10 cellular contexts compared by ENCODE assay signal in the genomic region with DNA sequence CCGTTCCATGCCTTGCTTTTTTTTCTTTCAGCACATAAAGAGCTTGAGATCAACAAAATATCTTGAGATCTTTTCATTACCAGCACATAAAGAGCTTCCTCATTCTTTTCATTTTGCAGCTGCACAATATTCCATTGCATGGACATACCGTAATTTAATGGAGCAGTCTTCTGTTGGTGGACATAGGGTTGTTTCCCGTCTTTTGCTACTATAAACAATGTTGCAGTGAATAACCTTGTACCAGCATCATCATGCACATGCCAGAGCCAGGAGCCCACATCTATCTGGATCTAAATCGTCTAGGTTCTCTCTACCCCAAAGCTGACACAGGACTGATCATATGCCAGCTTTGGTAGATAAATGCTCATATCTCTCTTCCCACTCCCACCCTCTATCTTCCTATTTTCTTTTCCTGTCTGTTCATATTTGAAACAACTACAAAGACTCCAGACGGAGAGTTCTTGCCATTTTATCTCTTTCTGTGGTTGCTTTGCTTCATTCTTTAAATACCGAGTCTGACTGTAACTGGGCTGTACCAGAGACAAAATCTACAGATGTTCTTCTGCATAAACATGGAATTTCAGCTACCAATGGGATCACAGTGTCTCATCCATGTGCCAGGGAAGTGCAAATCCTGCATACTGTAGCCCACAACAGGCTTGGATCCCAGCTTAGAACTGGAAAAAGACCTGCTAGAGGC. TPM values are rescaled to one million over a fixed set of nuclear protein-coding genes. Genes with fewer than 3 reads are reported as not detected.
DNase-seq lines count a peak whose midpoint lies in the region; ATAC-seq and TF ChIP-seq lines count a peak whose summit lies in the region.
"Had no signal": no experiment of that assay in that cellular context is flagged by ENCODE, and none has a peak within 500 bp of the region (broad histone marks: within the 10 kb centered on the region; RNA-seq: fewer than 3 reads in every experiment).

No MANE protein-coding gene starts in this region.

- H3K9me3 ChIP-seq in SK-N-SH (no peaks in the 10 kb centered on the region), skeletal muscle satellite cell (replicated peaks; ENCODE audit: low read length) (no peaks in the 10 kb centered on the region)

- no peak for TF ChIP-seq CTCF in GM10266 (IDR thresholded peaks at IDR 0.05; ENCODE audit: control insufficient read depth, insufficient read depth, low read depth, missing control alignments)
- TF ChIP-seq CTCF in SK-N-SH (IDR thresholded peaks at IDR 0.05): no peak

- POLR2A ChIA-PET in SK-N-SH (lab: Yijun Ruan, JAX): no interaction called here

- H3K9ac ChIP-seq in SK-N-SH (no peak overlapping the region), skeletal muscle satellite cell (ENCODE audit: low read depth, low read length) (peak overlapping the region; percentile 3)

- peaks cover 8% of the 10 kb centered on the region for H3F3A ChIP-seq in SK-N-SH (replicated peaks; ENCODE audit: insufficient read depth)

- H3K79me2 ChIP-seq in SK-N-SH (ENCODE audit: insufficient read depth): no peaks in the 10 kb centered on the region

- H3K4me3 ChIP-seq in SK-N-SH (ENCODE audit: low read depth in 2 of 2, low read length in 1 of 2) (no peak overlapping the region), skeletal muscle satellite cell (ENCODE audit: low read length) (peak overlapping the region; percentile 24)

- peak overlapping the region; percentile 29 to 47; a peak in 2 of 4 replicates for H3K27ac ChIP-seq in SK-N-SH (ENCODE audit: low read depth in 2 of 2, low read length in 1 of 2)

- H3K4me1 ChIP-seq in SK-N-SH (ENCODE audit: control insufficient read depth in 1 of 2, insufficient read depth in 2 of 2, low read depth in 1 of 2, low read length in 1 of 2): peaks cover 17 to 21% of the 10 kb centered on the region in 2 experiments; a peak in 3 of 4 replicates
- peaks cover 44% of the 10 kb centered on the region for H3K4me1 ChIP-seq in skeletal muscle satellite cell (ENCODE audit: control insufficient read depth, insufficient read depth, low read length)

- H3K36me3 ChIP-seq in SK-N-SH (replicated peaks in 1 of 2; ENCODE audit: control insufficient read depth in 1 of 2, insufficient read depth in 2 of 2, low read length in 1 of 2): no peaks in the 10 kb centered on the region
- no peaks in the 10 kb centered on the region for H3K36me3 ChIP-seq in skeletal muscle satellite cell (ENCODE audit: insufficient read depth, low read length)

- CTCF ChIA-PET in SK-N-SH (lab: Yijun Ruan, JAX): no interaction called here

- 68% methylated on average over 6 of the region's 6 CpGs for WGBS in SK-N-SH (ENCODE audit: low lambda C conversion rate)

- H3K4me2 ChIP-seq in SK-N-SH (no peak overlapping the region), skeletal muscle satellite cell (ENCODE audit: low read length) (peak overlapping the region; percentile 57)

- no peaks in the 10 kb centered on the region for H3K9me2 ChIP-seq in SK-N-SH

- no peak for TF ChIP-seq RAD21 in SK-N-SH (IDR thresholded peaks at IDR 0.05; ENCODE audit: low read length)

- no peak for ATAC-seq in GM19395 (IDR thresholded peaks at IDR 0.05; ENCODE audit: unreplicated experiment)
- ATAC-seq in HG03135 (IDR thresholded peaks at IDR 0.05; ENCODE audit: unreplicated experiment): no peak

- no peaks in the 10 kb centered on the region for H3K27me3 ChIP-seq in SK-N-SH (ENCODE audit: insufficient read depth)
- H3K27me3 ChIP-seq in skeletal muscle satellite cell (ENCODE audit: control insufficient read depth, insufficient read depth, low read length): no peaks in the 10 kb centered on the region

- TF ChIP-seq EP300 in SK-N-SH (IDR thresholded peaks at IDR 0.05; ENCODE audit: borderline replicate concordance in 1 of 2, low read depth in 1 of 2, low read length in 1 of 2): peak in 1 of 2 experiments; percentile 70; a peak in 1 of 4 replicates

- no peaks in the 10 kb centered on the region for H4K20me1 ChIP-seq in SK-N-SH (ENCODE audit: insufficient read depth)

- no peak overlapping the region for H2AFZ ChIP-seq in SK-N-SH (ENCODE audit: low read depth)

- DNase-seq in GM10266 (ENCODE audit: extremely low spot score) (peak; percentile 0), SK-N-SH (no peak), fibroblast of the conjunctiva (ENCODE audit: low read depth) (peak; percentile 37), MV-4-11 (lab: John Stamatoyannopoulos, UW) (no peak)
- DNase-seq: H7; NK-92 treated with Interleukin-12 subunit alpha and Interleukin-12 subunit beta, amount 100 ng/mL, for 24 hours; occipital lobe had no signal

TF ChIP-seq in SK-N-SH, 30 proteins besides CTCF, POLR2A, EP300 and RAD21 (continues in another document):
- TF ChIP-seq, protein P1, sequence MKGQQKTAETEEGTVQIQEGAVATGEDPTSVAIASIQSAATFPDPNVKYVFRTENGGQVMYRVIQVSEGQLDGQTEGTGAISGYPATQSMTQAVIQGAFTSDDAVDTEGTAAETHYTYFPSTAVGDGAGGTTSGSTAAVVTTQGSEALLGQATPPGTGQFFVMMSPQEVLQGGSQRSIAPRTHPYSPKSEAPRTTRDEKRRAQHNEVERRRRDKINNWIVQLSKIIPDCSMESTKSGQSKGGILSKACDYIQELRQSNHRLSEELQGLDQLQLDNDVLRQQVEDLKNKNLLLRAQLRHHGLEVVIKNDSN (IDR thresholded peaks at IDR 0.05; ENCODE audit: borderline replicate concordance, low read depth): no peak
- no peak for TF ChIP-seq YY1 (IDR thresholded peaks at IDR 0.05; ENCODE audit: low read depth)
- TF ChIP-seq SMC3 (IDR thresholded peaks at IDR 0.05; ENCODE audit: low read depth, low read length): no peak
- TF ChIP-seq SIN3A (IDR thresholded peaks at IDR 0.05; ENCODE audit: borderline replicate concordance, low read depth, low read length): no peak
- TF ChIP-seq, protein P2, sequence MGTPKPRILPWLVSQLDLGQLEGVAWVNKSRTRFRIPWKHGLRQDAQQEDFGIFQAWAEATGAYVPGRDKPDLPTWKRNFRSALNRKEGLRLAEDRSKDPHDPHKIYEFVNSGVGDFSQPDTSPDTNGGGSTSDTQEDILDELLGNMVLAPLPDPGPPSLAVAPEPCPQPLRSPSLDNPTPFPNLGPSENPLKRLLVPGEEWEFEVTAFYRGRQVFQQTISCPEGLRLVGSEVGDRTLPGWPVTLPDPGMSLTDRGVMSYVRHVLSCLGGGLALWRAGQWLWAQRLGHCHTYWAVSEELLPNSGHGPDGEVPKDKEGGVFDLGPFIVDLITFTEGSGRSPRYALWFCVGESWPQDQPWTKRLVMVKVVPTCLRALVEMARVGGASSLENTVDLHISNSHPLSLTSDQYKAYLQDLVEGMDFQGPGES (IDR thresholded peaks at IDR 0.05; ENCODE audit: low read depth, low read length): no peak
- no peak for TF ChIP-seq MEF2A (IDR thresholded peaks at IDR 0.05; ENCODE audit: borderline replicate concordance, low read depth)
- no peak for TF ChIP-seq FOXM1 (IDR thresholded peaks at IDR 0.05; ENCODE audit: low read depth)
- no peak for TF ChIP-seq FOXJ3 (CRISPR knock-in tag; IDR thresholded peaks at IDR 0.05)
- TF ChIP-seq NFIC (IDR thresholded peaks at IDR 0.05; ENCODE audit: borderline replicate concordance): peak; percentile 59
- no peak for TF ChIP-seq ELF1 (IDR thresholded peaks at IDR 0.05)
- TF ChIP-seq GABPA (IDR thresholded peaks at IDR 0.05; ENCODE audit: low read depth): no peak
- TF ChIP-seq JUND (IDR thresholded peaks at IDR 0.05): peak; percentile 56
- no peak for TF ChIP-seq RFX5 (IDR thresholded peaks at IDR 0.05; ENCODE audit: low read length)
- TF ChIP-seq, protein P3, sequence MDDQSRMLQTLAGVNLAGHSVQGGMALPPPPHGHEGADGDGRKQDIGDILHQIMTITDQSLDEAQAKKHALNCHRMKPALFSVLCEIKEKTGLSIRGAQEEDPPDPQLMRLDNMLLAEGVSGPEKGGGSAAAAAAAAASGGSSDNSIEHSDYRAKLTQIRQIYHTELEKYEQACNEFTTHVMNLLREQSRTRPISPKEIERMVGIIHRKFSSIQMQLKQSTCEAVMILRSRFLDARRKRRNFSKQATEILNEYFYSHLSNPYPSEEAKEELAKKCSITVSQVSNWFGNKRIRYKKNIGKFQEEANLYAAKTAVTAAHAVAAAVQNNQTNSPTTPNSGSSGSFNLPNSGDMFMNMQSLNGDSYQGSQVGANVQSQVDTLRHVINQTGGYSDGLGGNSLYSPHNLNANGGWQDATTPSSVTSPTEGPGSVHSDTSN (IDR thresholded peaks at IDR 0.05): peak; percentile 75
- peak; percentile 62; the same call in 1 of the 2 replicates for TF ChIP-seq POLR2AphosphoS5 (IDR thresholded peaks at IDR 0.05; ENCODE audit: low read depth, low read length)
- TF ChIP-seq TCF12 (IDR thresholded peaks at IDR 0.05): peak; percentile 94
- TF ChIP-seq, protein P4, sequence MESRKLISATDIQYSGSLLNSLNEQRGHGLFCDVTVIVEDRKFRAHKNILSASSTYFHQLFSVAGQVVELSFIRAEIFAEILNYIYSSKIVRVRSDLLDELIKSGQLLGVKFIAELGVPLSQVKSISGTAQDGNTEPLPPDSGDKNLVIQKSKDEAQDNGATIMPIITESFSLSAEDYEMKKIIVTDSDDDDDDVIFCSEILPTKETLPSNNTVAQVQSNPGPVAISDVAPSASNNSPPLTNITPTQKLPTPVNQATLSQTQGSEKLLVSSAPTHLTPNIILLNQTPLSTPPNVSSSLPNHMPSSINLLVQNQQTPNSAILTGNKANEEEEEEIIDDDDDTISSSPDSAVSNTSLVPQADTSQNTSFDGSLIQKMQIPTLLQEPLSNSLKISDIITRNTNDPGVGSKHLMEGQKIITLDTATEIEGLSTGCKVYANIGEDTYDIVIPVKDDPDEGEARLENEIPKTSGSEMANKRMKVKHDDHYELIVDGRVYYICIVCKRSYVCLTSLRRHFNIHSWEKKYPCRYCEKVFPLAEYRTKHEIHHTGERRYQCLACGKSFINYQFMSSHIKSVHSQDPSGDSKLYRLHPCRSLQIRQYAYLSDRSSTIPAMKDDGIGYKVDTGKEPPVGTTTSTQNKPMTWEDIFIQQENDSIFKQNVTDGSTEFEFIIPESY (IDR thresholded peaks at IDR 0.05; ENCODE audit: borderline replicate concordance, low read depth): no peak

RNA-seq across cellular contexts. Expression of a gene that starts 47.1 kb away (rescaled TPM):
- polyA plus RNA-seq in SK-N-SH (2012; rRNA removed): 6.7 and 8.4 TPM in 2 replicates
- polyA plus RNA-seq in SK-N-SH (2012; cell fraction: cytosol; rRNA removed): 4.2 and 4.7 TPM in 2 replicates
- 33.8 and 50.9 TPM in 2 replicates for polyA plus RNA-seq in SK-N-SH (2012; cell fraction: nucleus; rRNA removed)
- 47.1 and 51.5 TPM in 2 replicates for total RNA-seq in skeletal muscle satellite cell (2012; rRNA removed)

Comparison
In these comparisons a context has a peak if more than half of its experiments do, and no peak if none do; other contexts are left out.
1. DNase-seq: peak in GM10266 (single experiment) and fibroblast of the conjunctiva (single experiment); none in SK-N-SH (single experiment) and MV-4-11 (single experiment).